Comparison of ENCODE assay signal across 8 cellular contexts in genomic region chr19:48724796-48725753, GRCh38. TPM values are rescaled to one million over a fixed set of nuclear protein-coding genes. Genes with fewer than 3 reads are reported as not detected.
A peak's percentile ranks its signal among the peaks of the same experiment; 100 is the strongest.
DNase-seq lines count a peak whose midpoint lies in the region; ATAC-seq lines count a peak whose summit lies in the region.

No MANE protein-coding gene starts in this region.

- H3K9me3 ChIP-seq in muscle layer of colon (ENCODE audit: low read length), result no peaks in the 10 kb centered on the region
- no peaks in the 10 kb centered on the region for H3K9me3 ChIP-seq in aorta (ENCODE audit: control insufficient read depth, low read length)

- H3K9ac ChIP-seq in muscle layer of colon (ENCODE audit: low read length), result no peak overlapping the region

- no peaks in the 10 kb centered on the region for H3K4me1 ChIP-seq in muscle layer of colon (ENCODE audit: insufficient read depth, low read length)
- H3K4me1 ChIP-seq in aorta (ENCODE audit: control insufficient read depth in 1 of 2, insufficient read depth in 2 of 2, low read length in 2 of 2), result no peaks in the 10 kb centered on the region

- H3K4me3 ChIP-seq in muscle layer of colon (ENCODE audit: low read depth in 1 of 2, low read length in 2 of 2) (no peak overlapping the region), aorta (ENCODE audit: low read length in 2 of 2) (no peak overlapping the region)

- WGBS in aorta, 2 donors, result 43 to 45% methylated on average over 11 of the region's 11 CpGs

- ATAC-seq in aorta (ENCODE audit: low FRiP score) (peak; percentile 32), HG02588 (IDR thresholded peaks at IDR 0.05; ENCODE audit: unreplicated experiment) (no peak)

- H3K27ac ChIP-seq in epithelial cell of prostate (peak overlapping the region; percentile 67), muscle layer of colon (ENCODE audit: low read depth, low read length) (peak overlapping the region; percentile 12), aorta (ENCODE audit: low read depth in 1 of 2, low read length in 2 of 2) (peak overlapping the region in 1 of 2 donors; percentile 25)

- intact Hi-C loops in aorta (cut with DNase I), result no loop called here

- H3K27me3 ChIP-seq in muscle layer of colon (ENCODE audit: control insufficient read depth in 1 of 2, insufficient read depth in 2 of 2, low read length in 2 of 2) (peaks cover 0 to 4% of the 10 kb centered on the region in 2 donors), aorta (ENCODE audit: control insufficient read depth in 1 of 2, insufficient read depth in 2 of 2, low read length in 1 of 2) (no peaks in the 10 kb centered on the region)

- DNase-seq in NCI-H1436 (lab: John Stamatoyannopoulos, UW) (peak; percentile 76), NCI-H1436 treated with DMSO at 0.1 percent for 48 hours (lab: John Stamatoyannopoulos, UW) (no peak), NCI-H1105 treated with DMSO at 0.1 percent for 48 hours (lab: John Stamatoyannopoulos, UW) (peak; percentile 45), T1000 (lab: John Stamatoyannopoulos, UW) (peak; percentile 79), epithelial cell of prostate (ENCODE audit: low read depth, low spot score) (peak; percentile 18), aorta (peak in 1 of 2 donors; percentile 66)

- H3K36me3 ChIP-seq in muscle layer of colon (ENCODE audit: insufficient read depth, low read length) (no peaks in the 10 kb centered on the region), aorta (ENCODE audit: control insufficient read depth in 1 of 2, insufficient read depth in 2 of 2, low read length in 1 of 2) (no peaks in the 10 kb centered on the region)

RNA-seq across cellular contexts. Expression of gene MAMSTR, which starts 5.5 kb away (rescaled TPM):
- 1 to 10 TPM in 1 of 2 donors, under 1 TPM in 1; 0.58 to 3.7 TPM for total RNA-seq in aorta
- 1 to 10 TPM in 1 of 2 donors, under 1 TPM in 1; 1.00 to 3.3 TPM for polyA plus RNA-seq in aorta

RNA-seq across cellular contexts. Expression of gene RASIP1, which starts 15.3 kb away (rescaled TPM):
- 10 to 100 TPM; 15.4 to 31.2 TPM for total RNA-seq in aorta
- polyA plus RNA-seq in aorta, result 1 to 10 TPM; 1.8 to 3.4 TPM

RNA-seq across cellular contexts. Expression of gene IZUMO1, which starts 21.6 kb away (rescaled TPM):
- 1 to 10 TPM in 1 of 2 donors, under 1 TPM in 1; 0.66 to 1.6 TPM for total RNA-seq in aorta
- under 1 TPM in 1 of 2 donors, not detected in 1; 0.10 TPM for polyA plus RNA-seq in aorta

RNA-seq across cellular contexts. Expression of gene FUT1, which starts 27.4 kb away (rescaled TPM):
- total RNA-seq in aorta, result 1 to 10 TPM; 2.3 to 4.4 TPM
- polyA plus RNA-seq in aorta, result under 1 TPM in 1 of 2 donors, not detected in 1; 0.05 TPM

RNA-seq across cellular contexts. Expression of gene FUT2, which starts 29.3 kb away (rescaled TPM):
- not detected for total RNA-seq in aorta
- polyA plus RNA-seq in aorta, result 1 to 10 TPM in 1 of 2 donors, not detected in 1; 2.8 TPM
